In genomic region chr22:50247748-50248147, GRCh38 we compare ENCODE assay signal across 8 cellular contexts. TPM values are rescaled to one million over a fixed set of nuclear protein-coding genes. Genes with fewer than 3 reads are reported as not detected.
DNase-seq lines count a peak whose midpoint lies in the region; ATAC-seq and TF ChIP-seq lines count a peak whose summit lies in the region.

No MANE protein-coding gene starts in this region.

- 46% methylated on average over 16 of the region's 16 CpGs for WGBS in right cardiac atrium

- TF ChIP-seq CTCF in chondrocyte (IDR thresholded peaks at IDR 0.05), result no peak
- no peak for TF ChIP-seq CTCF in lower lobe of right lung (IDR thresholded peaks at IDR 0.05)

- no peak overlapping the region for H3K4me3 Mint-ChIP-seq in chondrocyte (ENCODE audit: unreplicated experiment)
- H3K4me3 Mint-ChIP-seq in stimulated activated effector memory CD8-positive, alpha-beta T cell treated with anti-CD3 and anti-CD28 coated beads, Interleukin-12 subunit alpha, Interleukin-12 subunit beta, amount 100 ng/mL, for 72 hours, result peak overlapping the region; percentile 96

- H3K36me3 ChIP-seq in lower lobe of right lung, result peaks cover 12% of the 10 kb centered on the region

- intact Hi-C loops in Right ventricle myocardium superior (cut with DNase I), result no loop called here
- intact Hi-C loops in right cardiac atrium (cut with DNase I), result loop anchor here in 2 of 4 donors (5.0 to 10.0 kb wide), 2 partner anchors 95 to 257 kb away; partner anchors contain the start of genes LMF2 (in 1 of the 2), NCAPH2 (in 1 of the 2) and PPP6R2 (in 1 of the 2)
- intact Hi-C loops in lower lobe of right lung (cut with DNase I), result no loop called here

- H3K27ac ChIP-seq in right cardiac atrium (ENCODE audit: low read length) (no peak overlapping the region), lower lobe of right lung (no peak overlapping the region)

- H3K36me3 Mint-ChIP-seq in chondrocyte (ENCODE audit: low read depth), result peaks cover 5% of the 10 kb centered on the region
- peaks cover 43% of the 10 kb centered on the region for H3K36me3 Mint-ChIP-seq in stimulated activated effector memory CD8-positive, alpha-beta T cell treated with anti-CD3 and anti-CD28 coated beads, Interleukin-12 subunit alpha, Interleukin-12 subunit beta, amount 100 ng/mL, for 72 hours

- no peaks in the 10 kb centered on the region for H3K9me3 Mint-ChIP-seq in chondrocyte (ENCODE audit: low read depth)
- no peaks in the 10 kb centered on the region for H3K9me3 Mint-ChIP-seq in stimulated activated effector memory CD8-positive, alpha-beta T cell treated with anti-CD3 and anti-CD28 coated beads, Interleukin-12 subunit alpha, Interleukin-12 subunit beta, amount 100 ng/mL, for 72 hours

- no peaks in the 10 kb centered on the region for H3K27me3 Mint-ChIP-seq in chondrocyte (ENCODE audit: low read depth)

- H3K4me1 ChIP-seq in right cardiac atrium (ENCODE audit: control insufficient read depth, insufficient read depth, low read length) (peaks cover 5% of the 10 kb centered on the region), lower lobe of right lung (peaks cover 67% of the 10 kb centered on the region)

- ATAC-seq in Right ventricle myocardium superior (ENCODE audit: poor library complexity) (no peak), right cardiac atrium (no peak), HG02884 (IDR thresholded peaks at IDR 0.05; ENCODE audit: unreplicated experiment) (no peak), lower lobe of right lung (no peak)
- ATAC-seq in stimulated activated effector memory CD8-positive, alpha-beta T cell treated with anti-CD3 and anti-CD28 coated beads, Interleukin-12 subunit alpha, Interleukin-12 subunit beta, amount 100 ng/mL, for 72 hours, result peak; percentile 17

- no peaks in the 10 kb centered on the region for H3K9me3 ChIP-seq in right cardiac atrium (ENCODE audit: control insufficient read depth, low read length)
- no peaks in the 10 kb centered on the region for H3K9me3 ChIP-seq in lower lobe of right lung

- peaks cover 32% of the 10 kb centered on the region for H3K4me1 Mint-ChIP-seq in chondrocyte (ENCODE audit: low read depth)
- peaks cover 31% of the 10 kb centered on the region for H3K4me1 Mint-ChIP-seq in stimulated activated effector memory CD8-positive, alpha-beta T cell treated with anti-CD3 and anti-CD28 coated beads, Interleukin-12 subunit alpha, Interleukin-12 subunit beta, amount 100 ng/mL, for 72 hours

- peak; percentile 64 for DNase-seq in Right ventricle myocardium superior
- DNase-seq in right cardiac atrium, result no peak
- peak; percentile 31 for DNase-seq in RPMI8226
- no peak for DNase-seq in chondrocyte (ENCODE audit: low spot score)
- DNase-seq in stimulated activated effector memory CD8-positive, alpha-beta T cell treated with anti-CD3 and anti-CD28 coated beads, Interleukin-12 subunit alpha, Interleukin-12 subunit beta, amount 100 ng/mL, for 72 hours (ENCODE audit: low spot score in 2 of 2), result peak in 1 of 2 donors; percentile 77
- DNase-seq in lower lobe of right lung, result no peak
- DNase-seq in NCI-H1694 (lab: John Stamatoyannopoulos, UW), result no peak

- H3K27me3 ChIP-seq in right cardiac atrium (ENCODE audit: control insufficient read depth, insufficient read depth), result no peaks in the 10 kb centered on the region
- no peaks in the 10 kb centered on the region for H3K27me3 ChIP-seq in lower lobe of right lung (ENCODE audit: low read depth)

- H3K4me3 ChIP-seq in right cardiac atrium (ENCODE audit: low read length), result no peak overlapping the region
- H3K4me3 ChIP-seq in lower lobe of right lung, result no peak overlapping the region

- peak overlapping the region; percentile 54 for H3K27ac Mint-ChIP-seq in chondrocyte (ENCODE audit: unreplicated experiment)
- H3K27ac Mint-ChIP-seq in stimulated activated effector memory CD8-positive, alpha-beta T cell treated with anti-CD3 and anti-CD28 coated beads, Interleukin-12 subunit alpha, Interleukin-12 subunit beta, amount 100 ng/mL, for 72 hours, result peak overlapping the region; percentile 87

RNA-seq across cellular contexts. Expression of gene TUBGCP6, which starts 2.9 kb away (rescaled TPM):
- total RNA-seq in Right ventricle myocardium superior (14.1 TPM), right cardiac atrium (10 to 100 TPM; 20.6 to 22.8 (median 22.6) TPM), chondrocyte (31.2 to 46.3 TPM (median 32.2 TPM) in 3 replicates), lower lobe of right lung (48.5 TPM)
- polyA plus RNA-seq in right cardiac atrium, result 20.4 TPM

RNA-seq across cellular contexts. Expression of gene HDAC10, which starts 3.3 kb away (rescaled TPM):
- total RNA-seq in Right ventricle myocardium superior (12.0 TPM), right cardiac atrium (10 to 100 TPM in 2 of 4 donors, 1 to 10 TPM in 2; 8.7 to 13.5 (median 11.6) TPM), chondrocyte (29.1 to 36.8 TPM (median 35.3 TPM) in 3 replicates), lower lobe of right lung (47.9 TPM)
- polyA plus RNA-seq in right cardiac atrium, result 11.6 TPM

RNA-seq across cellular contexts. Expression of gene MAPK12, which starts 13.7 kb away (rescaled TPM):
- total RNA-seq in Right ventricle myocardium superior (13.2 TPM), right cardiac atrium (10 to 100 TPM; 10.5 to 14.8 (median 11.2) TPM), chondrocyte (34.6 to 46.6 TPM (median 44.7 TPM) in 3 replicates), lower lobe of right lung (11.9 TPM)
- 15.2 TPM for polyA plus RNA-seq in right cardiac atrium

RNA-seq across cellular contexts. Expression of gene MAPK11, which starts 22.4 kb away (rescaled TPM):
- total RNA-seq in Right ventricle myocardium superior, result 8.5 TPM
- 1 to 10 TPM; 6.4 to 7.9 (median 7.4) TPM for total RNA-seq in right cardiac atrium
- polyA plus RNA-seq in right cardiac atrium, result 8.8 TPM
- total RNA-seq in chondrocyte, result 9.3 to 19.9 TPM (median 17.7 TPM) in 3 replicates
- total RNA-seq in lower lobe of right lung, result 13.1 TPM

RNA-seq across cellular contexts. Expression of gene SELENOO, which starts 46.9 kb away (rescaled TPM):
- total RNA-seq in Right ventricle myocardium superior, result 15.6 TPM
- 10 to 100 TPM; 14.6 to 16.3 (median 15.3) TPM for total RNA-seq in right cardiac atrium
- polyA plus RNA-seq in right cardiac atrium, result 17.1 TPM
- total RNA-seq in chondrocyte, result 14.8 to 22.8 TPM (median 17.1 TPM) in 3 replicates
- 18.7 TPM for total RNA-seq in lower lobe of right lung

Comparison
In these comparisons a context has a peak if more than half of its experiments do, and no peak if none do; other contexts are left out.
1. DNase-seq: peak in Right ventricle myocardium superior (single experiment) and RPMI8226 (single experiment); none in right cardiac atrium (0 of 3), chondrocyte (single experiment), lower lobe of right lung (single experiment) and NCI-H1694 (single experiment).